Comparison of ENCODE assay signal across 9 cellular contexts in the genomic region with DNA sequence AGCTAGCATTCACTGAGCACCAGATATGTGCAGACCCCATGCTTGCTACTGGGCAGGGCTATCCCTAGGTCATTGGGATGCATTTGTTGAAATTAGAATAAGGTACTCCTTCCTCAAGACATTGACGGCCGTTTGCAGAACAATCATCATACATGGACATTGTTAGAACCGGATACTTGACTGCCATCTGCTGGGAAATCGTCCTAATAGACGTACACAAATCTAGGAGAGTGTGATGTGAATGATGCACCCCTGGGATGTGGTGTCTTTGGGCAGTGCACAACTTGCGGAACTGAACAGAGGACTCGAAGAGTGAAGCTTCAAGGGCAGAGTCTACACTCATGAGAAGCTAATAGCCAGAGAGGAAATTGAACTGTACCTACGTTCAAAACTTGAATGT. TPM values are rescaled to one million over a fixed set of nuclear protein-coding genes. Genes with fewer than 3 reads are reported as not detected.
DNase-seq lines count a peak whose midpoint lies in the region; ATAC-seq and TF ChIP-seq lines count a peak whose summit lies in the region.
"Had no signal": no experiment of that assay in that cellular context is flagged by ENCODE, and none has a peak within 500 bp of the region (broad histone marks: within the 10 kb centered on the region; RNA-seq: fewer than 3 reads in every experiment).

No MANE protein-coding gene starts in this region.

- no peaks in the 10 kb centered on the region for H3K9me3 Mint-ChIP-seq in chondrocyte (ENCODE audit: low read depth)
- no peaks in the 10 kb centered on the region for H3K9me3 Mint-ChIP-seq in CD4-positive, alpha-beta T cell
- H3K9me3 Mint-ChIP-seq: dendritic cell treated with granulocyte-macrophage colony-stimulating factor and Interleukin-4, amounts not matched to agents 40 ng/mL and 50 ng/mL, for 4 days had no signal

- peaks cover 4% of the 10 kb centered on the region for H3K27me3 Mint-ChIP-seq in chondrocyte (ENCODE audit: low read depth)
- peaks cover 4% of the 10 kb centered on the region for H3K27me3 Mint-ChIP-seq in CD4-positive, alpha-beta T cell

- H3K4me3 ChIP-seq in GM12865 (ENCODE audit: low read depth, low read length), result no peak overlapping the region

- CTCF ChIA-PET in CD4-positive, alpha-beta T cell (lab: Charles Lee), result no interaction called here

- no peak overlapping the region for H3K27ac Mint-ChIP-seq in chondrocyte (ENCODE audit: unreplicated experiment)
- H3K27ac Mint-ChIP-seq in CD4-positive, alpha-beta T cell, result no peak overlapping the region
- H3K27ac Mint-ChIP-seq: dendritic cell treated with granulocyte-macrophage colony-stimulating factor and Interleukin-4, amounts not matched to agents 40 ng/mL and 50 ng/mL, for 4 days had no signal

- H3K36me3 Mint-ChIP-seq in chondrocyte (ENCODE audit: low read depth), result no peaks in the 10 kb centered on the region
- no peaks in the 10 kb centered on the region for H3K36me3 Mint-ChIP-seq in CD4-positive, alpha-beta T cell (ENCODE audit: low read depth)

- POLR2A ChIA-PET in CD4-positive, alpha-beta T cell (lab: Charles Lee), result no interaction called here

- no peak overlapping the region for H3K27ac ChIP-seq in CD4-positive, alpha-beta T cell (ENCODE audit: low read depth, low read length)

- peaks cover 2% of the 10 kb centered on the region for H3K4me1 Mint-ChIP-seq in chondrocyte (ENCODE audit: low read depth)
- H3K4me1 Mint-ChIP-seq in CD4-positive, alpha-beta T cell (ENCODE audit: low read depth), result peaks cover 1% of the 10 kb centered on the region

- no peak for TF ChIP-seq POLR2A in GM18505 (IDR thresholded peaks at IDR 0.05; ENCODE audit: borderline replicate concordance, extremely low read depth, insufficient read depth, insufficient read length)

- no peaks in the 10 kb centered on the region for H3K9me3 ChIP-seq in CD4-positive, alpha-beta T cell (ENCODE audit: control insufficient read depth, low read length)

- no peak for ATAC-seq in CD4-positive, alpha-beta T cell (ENCODE audit: poor library complexity)
- no peak for ATAC-seq in GM18505 (IDR thresholded peaks at IDR 0.05; ENCODE audit: unreplicated experiment)

- TF ChIP-seq CTCF in GM12865 (IDR thresholded peaks at IDR 0.05; ENCODE audit: insufficient read depth, low read depth, low read length, missing control alignments) (no peak), chondrocyte (IDR thresholded peaks at IDR 0.05) (peak; percentile 79)
- no peak for TF ChIP-seq CTCF in CD4-positive, alpha-beta T cell (IDR thresholded peaks at IDR 0.05)

- H3K4me3 Mint-ChIP-seq in chondrocyte (ENCODE audit: unreplicated experiment), result no peak overlapping the region
- no peak overlapping the region for H3K4me3 Mint-ChIP-seq in CD4-positive, alpha-beta T cell
- H3K4me3 Mint-ChIP-seq: dendritic cell treated with granulocyte-macrophage colony-stimulating factor and Interleukin-4, amounts not matched to agents 40 ng/mL and 50 ng/mL, for 4 days had no signal

- intact Hi-C loops in CD4-positive, alpha-beta T cell (cut with DNase I, micrococcal nuclease), result loop anchor here in 1 of 2 experiments (10.0 kb wide), 1 partner anchor 413 kb away; no protein-coding TSS in a partner anchor

- peak; percentile 69 for DNase-seq in AG08395 (ENCODE audit: low spot score)
- peak; percentile 60 for DNase-seq in GM12865 (ENCODE audit: low read depth)
- DNase-seq in NCI-H748 (lab: John Stamatoyannopoulos, UW; ENCODE audit: unreplicated experiment), result peak; percentile 57
- no peak for DNase-seq in chondrocyte (ENCODE audit: low spot score)
- DNase-seq in retina, result peak; percentile 18
- DNase-seq in T1000 (lab: John Stamatoyannopoulos, UW), result no peak
- DNase-seq in CD4-positive, alpha-beta T cell, result no peak

- H3K27me3 ChIP-seq in CD4-positive, alpha-beta T cell (ENCODE audit: control insufficient read depth, insufficient read depth, low read length), result no peaks in the 10 kb centered on the region

RNA-seq across cellular contexts. Expression of a gene that starts 35.9 kb away (rescaled TPM):
- 0.10 to 0.20 TPM in 2 of 3 replicates, not detected in the other for total RNA-seq in chondrocyte
- total RNA-seq in CD4-positive, alpha-beta T cell, result under 1 TPM; 0.11 to 0.22 TPM

Comparison
In these comparisons a context has a peak if more than half of its experiments do, and no peak if none do; other contexts are left out.
1. DNase-seq: peak in AG08395 (single experiment), GM12865 (single experiment), NCI-H748 (single experiment) and retina (single experiment); none in chondrocyte (single experiment), T1000 (single experiment) and CD4-positive, alpha-beta T cell (0 of 10).